In genomic region chr16:56675685-56676210, GRCh38 we compare ENCODE assay signal across 10 cellular contexts. TPM values are rescaled to one million over a fixed set of nuclear protein-coding genes. Genes with fewer than 3 reads are reported as not detected.
DNase-seq lines count a peak whose midpoint lies in the region; ATAC-seq and TF ChIP-seq lines count a peak whose summit lies in the region.
"Had no signal": no experiment of that assay in that cellular context is flagged by ENCODE, and none has a peak within 500 bp of the region (broad histone marks: within the 10 kb centered on the region; RNA-seq: fewer than 3 reads in every experiment).

No MANE protein-coding gene starts in this region.

- peak overlapping the region; percentile 82 to 97 (median 89) for H3K4me2 ChIP-seq in BLaER1 treated with 17β-estradiol and CSF1 and Interleukin-3, amounts not matched to agents 10 nM and 100 nM
- no peak overlapping the region for H3K4me2 ChIP-seq in PC-3 (ENCODE audit: low read length)

- no peaks in the 10 kb centered on the region for H3K36me3 Mint-ChIP-seq in activated CD4-positive, alpha-beta T cell treated with anti-CD3 and anti-CD28 coated beads for 36 hours (ENCODE audit: low read depth)
- H3K36me3 Mint-ChIP-seq in osteocyte (ENCODE audit: unreplicated experiment), result no peaks in the 10 kb centered on the region

- H3K4me3 Mint-ChIP-seq in activated CD4-positive, alpha-beta T cell treated with anti-CD3 and anti-CD28 coated beads for 36 hours, result peak overlapping the region; percentile 47
- peak overlapping the region; percentile 35 for H3K4me3 Mint-ChIP-seq in osteocyte (ENCODE audit: unreplicated experiment)

- H3F3A ChIP-seq in PC-3 (ENCODE audit: low read length, unreplicated experiment), result no peaks in the 10 kb centered on the region

- intact Hi-C loops in activated CD4-positive, alpha-beta T cell treated with anti-CD3 and anti-CD28 coated beads for 36 hours (cut with DNase I, micrococcal nuclease), result no loop called here
- intact Hi-C loops in PC-3 (cut with micrococcal nuclease), result no loop called here

- H3K79me2 ChIP-seq in PC-3 (ENCODE audit: low read length), result no peaks in the 10 kb centered on the region

- H3K4me1 ChIP-seq in BLaER1 treated with 17β-estradiol and CSF1 and Interleukin-3, amounts not matched to agents 10 nM and 100 nM, result peaks cover 15 to 61% (median 50%) of the 10 kb centered on the region in 10 experiments
- H3K4me1 ChIP-seq in duodenal mucosa (ENCODE audit: control insufficient read depth in 1 of 2, insufficient read depth in 2 of 2, low read length in 2 of 2) (peaks cover 0 to 5% of the 10 kb centered on the region in 2 donors), PC-3 (ENCODE audit: insufficient read depth, low read length) (peaks cover 36% of the 10 kb centered on the region)
- H3K4me1 ChIP-seq: Caco-2 had no signal

- no peaks in the 10 kb centered on the region for H3K9me2 ChIP-seq in PC-3 (replicated peaks; ENCODE audit: low read length)

- ATAC-seq in activated CD4-positive, alpha-beta T cell treated with anti-CD3 and anti-CD28 coated beads for 36 hours, result peak; percentile 60
- ATAC-seq in HG03342 (IDR thresholded peaks at IDR 0.05; ENCODE audit: unreplicated experiment) (no peak), PC-3 (no peak)

- peak overlapping the region in 8 of 11 experiments; percentile 2 to 80 (median 55); a peak in 13 of 22 replicates for H3K9ac ChIP-seq in BLaER1 treated with 17β-estradiol and CSF1 and Interleukin-3, amounts not matched to agents 10 nM and 100 nM
- H3K9ac ChIP-seq in duodenal mucosa (ENCODE audit: low read depth in 1 of 2, low read length in 2 of 2) (peak overlapping the region in 1 of 2 donors; percentile 53), PC-3 (ENCODE audit: low read length) (no peak overlapping the region)

- H3K27ac ChIP-seq in BLaER1 treated with 17β-estradiol and CSF1 and Interleukin-3, amounts not matched to agents 10 nM and 100 nM, result peak overlapping the region in 5 of 11 experiments; percentile 2 to 85 (median 65); a peak in 7 of 22 replicates
- H3K27ac ChIP-seq in duodenal mucosa (ENCODE audit: low read depth, low read length) (no peak overlapping the region), PC-3 (ENCODE audit: low read length) (no peak overlapping the region)

- H3K27me3 Mint-ChIP-seq in activated CD4-positive, alpha-beta T cell treated with anti-CD3 and anti-CD28 coated beads for 36 hours, result peaks cover 33% of the 10 kb centered on the region
- peaks cover 16% of the 10 kb centered on the region for H3K27me3 Mint-ChIP-seq in osteocyte (ENCODE audit: unreplicated experiment)

- peak overlapping the region; percentile 13 for H3K27ac Mint-ChIP-seq in activated CD4-positive, alpha-beta T cell treated with anti-CD3 and anti-CD28 coated beads for 36 hours
- H3K27ac Mint-ChIP-seq in osteocyte (ENCODE audit: unreplicated experiment), result no peak overlapping the region

- TF ChIP-seq CTCF in osteocyte (IDR thresholded peaks at IDR 0.05), result no peak
- no peak for TF ChIP-seq CTCF in GM13977 (IDR thresholded peaks at IDR 0.05; ENCODE audit: extremely low read depth, insufficient read depth, missing control alignments)
- TF ChIP-seq CTCF in PC-3 (conservative IDR thresholded peaks at IDR 0.05; ENCODE audit: low read depth, low read length), result no peak

- peak; percentile 77 for DNase-seq in activated CD4-positive, alpha-beta T cell treated with anti-CD3 and anti-CD28 coated beads for 36 hours
- DNase-seq in osteocyte (ENCODE audit: extremely low spot score, unreplicated experiment) (no peak), GM13977 (ENCODE audit: low spot score) (no peak), PC-3 (no peak), NCI-H526 (lab: John Stamatoyannopoulos, UW) (no peak)
- DNase-seq: Caco-2, NCI-H1694 had no signal

- H3K27me3 ChIP-seq in BLaER1 treated with 17β-estradiol and CSF1 and Interleukin-3, amounts not matched to agents 10 nM and 100 nM, result peaks cover 51 to 65% (median 60%) of the 10 kb centered on the region in 11 experiments
- H3K27me3 ChIP-seq in duodenal mucosa (ENCODE audit: control insufficient read depth in 1 of 2, insufficient read depth in 2 of 2, low read length in 2 of 2) (no peaks in the 10 kb centered on the region), PC-3 (ENCODE audit: low read length) (no peaks in the 10 kb centered on the region)

- no peaks in the 10 kb centered on the region for H3K36me3 ChIP-seq in BLaER1 treated with 17β-estradiol and CSF1 and Interleukin-3, amounts not matched to agents 10 nM and 100 nM
- H3K36me3 ChIP-seq in duodenal mucosa (ENCODE audit: control insufficient read depth in 1 of 2, insufficient read depth in 2 of 2, low read length in 2 of 2), result peaks cover 0 to 2% of the 10 kb centered on the region in 2 donors
- no peaks in the 10 kb centered on the region for H3K36me3 ChIP-seq in PC-3 (ENCODE audit: low read depth, low read length)

- no peaks in the 10 kb centered on the region for H3K9me3 Mint-ChIP-seq in activated CD4-positive, alpha-beta T cell treated with anti-CD3 and anti-CD28 coated beads for 36 hours (ENCODE audit: low read depth)
- no peaks in the 10 kb centered on the region for H3K9me3 Mint-ChIP-seq in osteocyte (ENCODE audit: unreplicated experiment)

- peak overlapping the region; percentile 45 to 67 (median 54) for H3K4me3 ChIP-seq in BLaER1 treated with 17β-estradiol and CSF1 and Interleukin-3, amounts not matched to agents 10 nM and 100 nM
- H3K4me3 ChIP-seq in duodenal mucosa (ENCODE audit: low read depth in 1 of 2, low read length in 2 of 2) (peak overlapping the region; percentile 48 to 66), PC-3 (ENCODE audit: low read length) (no peak overlapping the region)

- H2AFZ ChIP-seq in PC-3 (ENCODE audit: low read length), result no peak overlapping the region

- no TSS peak for BruUV-seq in PC-3 (replicated peaks; lab: Mats Ljungman, UMichigan)

- peaks cover 0 to 5% (median 0%) of the 10 kb centered on the region in 11 experiments; a peak in 2 of 22 replicates for H4K20me1 ChIP-seq in BLaER1 treated with 17β-estradiol and CSF1 and Interleukin-3, amounts not matched to agents 10 nM and 100 nM
- H4K20me1 ChIP-seq in PC-3 (ENCODE audit: low read length), result no peaks in the 10 kb centered on the region

- H3K9me3 ChIP-seq in BLaER1 treated with 17β-estradiol and CSF1 and Interleukin-3, amounts not matched to agents 10 nM and 100 nM (replicated peaks in 1 of 11), result no peaks in the 10 kb centered on the region
- no peaks in the 10 kb centered on the region for H3K9me3 ChIP-seq in duodenal mucosa (ENCODE audit: control insufficient read depth in 1 of 2, low read length in 2 of 2)
- H3K9me3 ChIP-seq in PC-3 (ENCODE audit: low read length), result no peaks in the 10 kb centered on the region
- H3K9me3 ChIP-seq: Caco-2 had no signal

- POLR2A ChIA-PET in activated CD4-positive, alpha-beta T cell treated with anti-CD3 and anti-CD28 coated beads for 36 hours (lab: Charles Lee), result interaction anchor here (0.5 to 1.2 kb wide), 5 partner anchors 13 to 67 kb away, joined by 3 to 8 read pairs (median 5); partner anchors contain the start of genes MT1E and MT2A
- POLR2A ChIA-PET in PC-3 (lab: Charles Lee; ENCODE audit: unreplicated experiment), result no interaction called here

- CTCF ChIA-PET in activated CD4-positive, alpha-beta T cell treated with anti-CD3 and anti-CD28 coated beads for 36 hours (lab: Charles Lee), result interaction anchor here (0.7 to 1.7 kb wide), 6 partner anchors 10 to 110 kb away, joined by 3 to 11 read pairs (median 4); no protein-coding TSS in a partner anchor
- CTCF ChIA-PET in PC-3 (lab: Charles Lee), result no interaction called here

- H3K4me1 Mint-ChIP-seq in activated CD4-positive, alpha-beta T cell treated with anti-CD3 and anti-CD28 coated beads for 36 hours, result peaks cover 12% of the 10 kb centered on the region
- peaks cover 9% of the 10 kb centered on the region for H3K4me1 Mint-ChIP-seq in osteocyte (ENCODE audit: unreplicated experiment)

- in situ Hi-C loops in GM13977 (cut with MboI; ENCODE audit: low pct_unique_long_range_greater_than_20kb, low sequenced_read_pairs, unreplicated experiment), result no loop called here

RNA-seq across cellular contexts. Expression of gene MT1H, which starts 6.1 kb away (rescaled TPM):
- under 1 TPM in 1 of 2 experiments, not detected in 1; 0.61 TPM for total RNA-seq in activated CD4-positive, alpha-beta T cell treated with anti-CD3 and anti-CD28 coated beads for 36 hours
- total RNA-seq in osteocyte (not detected in 2 replicates), PC-3 (2014; rRNA removed) (not detected in 2 replicates)
- total RNA-seq: Caco-2 had no signal

RNA-seq across cellular contexts. Expression of gene MT1X, which starts 6.5 kb away (rescaled TPM):
- total RNA-seq in activated CD4-positive, alpha-beta T cell treated with anti-CD3 and anti-CD28 coated beads for 36 hours, result 10 to 100 TPM; 46.8 to 59.3 TPM
- total RNA-seq in osteocyte (63.8 and 67.5 TPM in 2 replicates), PC-3 (2014; rRNA removed) (83.8 and 120 TPM in 2 replicates)

RNA-seq across cellular contexts. Expression of gene MT1G, which starts 7.9 kb away (rescaled TPM):
- total RNA-seq in activated CD4-positive, alpha-beta T cell treated with anti-CD3 and anti-CD28 coated beads for 36 hours, result 10 to 100 TPM; 14.7 TPM
- total RNA-seq in osteocyte, result not detected in 2 replicates
- total RNA-seq in PC-3 (2014; rRNA removed), result not detected in 2 replicates
- total RNA-seq: Caco-2 had no signal

RNA-seq across cellular contexts. Expression of gene MT1F, which starts 18.0 kb away (rescaled TPM):
- 1 to 10 TPM; 7.0 to 7.1 TPM for total RNA-seq in activated CD4-positive, alpha-beta T cell treated with anti-CD3 and anti-CD28 coated beads for 36 hours
- total RNA-seq in osteocyte, result 12.7 and 14.9 TPM in 2 replicates
- 15.2 and 27.3 TPM in 2 replicates for total RNA-seq in PC-3 (2014; rRNA removed)

RNA-seq across cellular contexts. Expression of gene MT1B, which starts 24.1 kb away (rescaled TPM):
- not detected for total RNA-seq in activated CD4-positive, alpha-beta T cell treated with anti-CD3 and anti-CD28 coated beads for 36 hours
- total RNA-seq in osteocyte (not detected in 2 replicates), PC-3 (2014; rRNA removed) (not detected in 2 replicates)
- total RNA-seq: Caco-2 had no signal

Comparison
In these comparisons a context has a peak if more than half of its experiments do, and no peak if none do; other contexts are left out.
1. RNA of gene MT1G, which starts 7.9 kb away (total RNA-seq): 14.7 TPM in activated CD4-positive, alpha-beta T cell treated with anti-CD3 and anti-CD28 coated beads for 36 hours; not detected in osteocyte and not detected in PC-3; every median in the first group is over 10 times any median in the second.